In the genomic region with DNA sequence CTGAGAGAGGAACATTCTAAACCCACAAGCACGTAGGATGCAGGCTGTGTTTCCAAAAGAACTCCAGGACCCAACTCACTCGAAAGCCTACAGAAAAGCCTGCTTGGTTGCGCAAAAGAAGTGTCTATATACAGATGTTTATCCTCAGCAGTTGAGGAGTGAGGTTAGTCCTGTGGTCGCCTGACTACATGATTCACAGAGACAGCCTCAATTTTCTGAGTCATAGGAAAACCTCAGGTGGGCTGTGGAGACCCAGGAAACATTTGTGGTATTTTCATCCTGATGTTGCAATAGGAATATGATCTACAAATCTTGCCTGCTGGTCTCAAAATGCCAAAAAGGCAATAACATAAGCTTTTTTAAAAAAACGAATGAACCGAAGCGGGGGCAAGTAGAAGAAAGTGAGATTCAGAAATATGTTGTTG, we compare ENCODE assay signal across 10 cellular contexts.
DNase-seq lines count a peak whose midpoint lies in the region; ATAC-seq and TF ChIP-seq lines count a peak whose summit lies in the region.
"Had no signal": no experiment of that assay in that cellular context is flagged by ENCODE, and none has a peak within 500 bp of the region (broad histone marks: within the 10 kb centered on the region; RNA-seq: fewer than 3 reads in every experiment).

No MANE protein-coding gene starts in this region.

- no peak overlapping the region for H3K27ac ChIP-seq in right cardiac atrium (ENCODE audit: low read length)

- ATAC-seq in activated CD4-positive, alpha-beta T cell treated with anti-CD3 and anti-CD28 coated beads for 36 hours: peak; percentile 81
- peak; percentile 82 for ATAC-seq in stimulated activated effector memory CD8-positive, alpha-beta T cell treated with anti-CD3 and anti-CD28 coated beads, Interleukin-12 subunit alpha, Interleukin-12 subunit beta, amount 100 ng/mL, for 72 hours
- ATAC-seq in left colon (no peak), right cardiac atrium (no peak)
- ATAC-seq: Panc1 had no signal

- 76% methylated on average over 7 of the region's 7 CpGs for WGBS in right cardiac atrium
- WGBS in lower leg skin, 2 donors: 77 to 79% methylated on average over 7 of the region's 7 CpGs

- no peaks in the 10 kb centered on the region for H3K9me3 Mint-ChIP-seq in activated CD4-positive, alpha-beta T cell treated with anti-CD3 and anti-CD28 coated beads for 36 hours (ENCODE audit: low read depth)
- no peaks in the 10 kb centered on the region for H3K9me3 Mint-ChIP-seq in MCF 10A (ENCODE audit: unreplicated experiment)
- H3K9me3 Mint-ChIP-seq in stimulated activated effector memory CD8-positive, alpha-beta T cell treated with anti-CD3 and anti-CD28 coated beads, Interleukin-12 subunit alpha, Interleukin-12 subunit beta, amount 100 ng/mL, for 72 hours: no peaks in the 10 kb centered on the region

- intact Hi-C loops in activated CD4-positive, alpha-beta T cell treated with anti-CD3 and anti-CD28 coated beads for 36 hours (cut with DNase I, micrococcal nuclease): loop anchor here (5.0 kb wide), 1 partner anchor 181 kb away; no protein-coding TSS in a partner anchor
- intact Hi-C loops in MCF 10A (cut with micrococcal nuclease): no loop called here
- intact Hi-C loops in left colon (cut with DNase I, micrococcal nuclease): no loop called here
- intact Hi-C loops in right cardiac atrium (cut with DNase I): no loop called here
- intact Hi-C loops in lower leg skin (cut with DNase I; ENCODE audit: low total_unique reads): no loop called here

- peak; percentile 61 for DNase-seq in activated CD4-positive, alpha-beta T cell treated with anti-CD3 and anti-CD28 coated beads for 36 hours
- no peak for DNase-seq in activated CD4-positive, alpha-beta T cell treated with anti-CD3 and anti-CD28 coated beads for 1 hour
- DNase-seq in LoVo (ENCODE audit: low spot score): peak; percentile 34
- DNase-seq in MCF 10A (ENCODE audit: unreplicated experiment): peak; percentile 94
- DNase-seq in stimulated activated effector memory CD8-positive, alpha-beta T cell treated with anti-CD3 and anti-CD28 coated beads, Interleukin-12 subunit alpha, Interleukin-12 subunit beta, amount 100 ng/mL, for 72 hours (ENCODE audit: low spot score in 2 of 2): no peak
- DNase-seq in left colon: no peak
- no peak for DNase-seq in right cardiac atrium
- DNase-seq in lower leg skin (ENCODE audit: low spot score in 2 of 2): no peak
- DNase-seq: CD4-positive, CD25-positive, alpha-beta regulatory T cell had no signal

- TF ChIP-seq POLR2A in lower leg skin (IDR thresholded peaks at IDR 0.05): no peak

- peaks cover 54% of the 10 kb centered on the region for H3K27me3 Mint-ChIP-seq in activated CD4-positive, alpha-beta T cell treated with anti-CD3 and anti-CD28 coated beads for 36 hours
- no peaks in the 10 kb centered on the region for H3K27me3 Mint-ChIP-seq in MCF 10A (ENCODE audit: insufficient read depth, unreplicated experiment)
- H3K27me3 Mint-ChIP-seq: CD4-positive, CD25-positive, alpha-beta regulatory T cell had no signal

- H3K4me3 ChIP-seq in right cardiac atrium (ENCODE audit: low read length) (no peak overlapping the region), lower leg skin (ENCODE audit: low read depth, poor library complexity, severe bottlenecking) (no peak overlapping the region)

- H3K27ac Mint-ChIP-seq in activated CD4-positive, alpha-beta T cell treated with anti-CD3 and anti-CD28 coated beads for 36 hours: no peak overlapping the region
- H3K27ac Mint-ChIP-seq in MCF 10A (ENCODE audit: low read depth, unreplicated experiment): peak overlapping the region; percentile 71
- no peak overlapping the region for H3K27ac Mint-ChIP-seq in stimulated activated effector memory CD8-positive, alpha-beta T cell treated with anti-CD3 and anti-CD28 coated beads, Interleukin-12 subunit alpha, Interleukin-12 subunit beta, amount 100 ng/mL, for 72 hours
- H3K27ac Mint-ChIP-seq: CD4-positive, CD25-positive, alpha-beta regulatory T cell had no signal

- no peaks in the 10 kb centered on the region for H3K4me1 ChIP-seq in right cardiac atrium (ENCODE audit: control insufficient read depth, insufficient read depth, low read length)

- H3K36me3 Mint-ChIP-seq in activated CD4-positive, alpha-beta T cell treated with anti-CD3 and anti-CD28 coated beads for 36 hours (ENCODE audit: low read depth): no peaks in the 10 kb centered on the region
- H3K36me3 Mint-ChIP-seq in MCF 10A (ENCODE audit: insufficient read depth, unreplicated experiment): no peaks in the 10 kb centered on the region
- no peaks in the 10 kb centered on the region for H3K36me3 Mint-ChIP-seq in stimulated activated effector memory CD8-positive, alpha-beta T cell treated with anti-CD3 and anti-CD28 coated beads, Interleukin-12 subunit alpha, Interleukin-12 subunit beta, amount 100 ng/mL, for 72 hours
- H3K36me3 Mint-ChIP-seq: CD4-positive, CD25-positive, alpha-beta regulatory T cell had no signal

- peaks cover 10% of the 10 kb centered on the region for H3K4me1 Mint-ChIP-seq in activated CD4-positive, alpha-beta T cell treated with anti-CD3 and anti-CD28 coated beads for 36 hours
- peaks cover 24% of the 10 kb centered on the region for H3K4me1 Mint-ChIP-seq in MCF 10A (ENCODE audit: insufficient read depth, unreplicated experiment)
- peaks cover 13% of the 10 kb centered on the region for H3K4me1 Mint-ChIP-seq in stimulated activated effector memory CD8-positive, alpha-beta T cell treated with anti-CD3 and anti-CD28 coated beads, Interleukin-12 subunit alpha, Interleukin-12 subunit beta, amount 100 ng/mL, for 72 hours
- H3K4me1 Mint-ChIP-seq: CD4-positive, CD25-positive, alpha-beta regulatory T cell had no signal

- no TSS peak for BruUV-seq in MCF 10A (replicated peaks; lab: Mats Ljungman, UMichigan)

- CTCF ChIA-PET in activated CD4-positive, alpha-beta T cell treated with anti-CD3 and anti-CD28 coated beads for 36 hours (lab: Charles Lee): interaction anchor here (0.6 kb wide), 1 partner anchor 681 kb away, joined by 4 read pairs; no protein-coding TSS in a partner anchor
- CTCF ChIA-PET in MCF 10A (lab: Yijun Ruan, JAX): interaction anchor here (0.7 kb wide), 1 partner anchor 690 kb away, joined by 3 read pairs; no protein-coding TSS in a partner anchor

- no peak for TF ChIP-seq CTCF in MCF 10A (IDR thresholded peaks at IDR 0.05; ENCODE audit: unreplicated experiment)
- no peak for TF ChIP-seq CTCF in lower leg skin (IDR thresholded peaks at IDR 0.05)

- POLR2A ChIA-PET in activated CD4-positive, alpha-beta T cell treated with anti-CD3 and anti-CD28 coated beads for 36 hours (lab: Charles Lee): interaction anchor here (0.6 kb wide), 1 partner anchor 627 kb away, joined by 3 read pairs; no protein-coding TSS in a partner anchor
- POLR2A ChIA-PET in MCF 10A (lab: Yijun Ruan, JAX): interaction anchor here (0.7 kb wide), 2 partner anchors 302 to 886 kb away, joined by 3 read pairs; no protein-coding TSS in a partner anchor

- H3K9me3 ChIP-seq in right cardiac atrium (ENCODE audit: control insufficient read depth, low read length): no peaks in the 10 kb centered on the region

- no peaks in the 10 kb centered on the region for H3K27me3 ChIP-seq in right cardiac atrium (ENCODE audit: control insufficient read depth, insufficient read depth)

- H3K4me3 Mint-ChIP-seq in activated CD4-positive, alpha-beta T cell treated with anti-CD3 and anti-CD28 coated beads for 36 hours: no peak overlapping the region
- peak overlapping the region; percentile 63 for H3K4me3 Mint-ChIP-seq in MCF 10A (ENCODE audit: unreplicated experiment)
- no peak overlapping the region for H3K4me3 Mint-ChIP-seq in stimulated activated effector memory CD8-positive, alpha-beta T cell treated with anti-CD3 and anti-CD28 coated beads, Interleukin-12 subunit alpha, Interleukin-12 subunit beta, amount 100 ng/mL, for 72 hours
- H3K4me3 Mint-ChIP-seq: CD4-positive, CD25-positive, alpha-beta regulatory T cell had no signal

Comparison
In these comparisons a context has a peak if more than half of its experiments do, and no peak if none do; other contexts are left out.
1. DNase-seq: peak in activated CD4-positive, alpha-beta T cell treated with anti-CD3 and anti-CD28 coated beads for 36 hours (single experiment), LoVo (single experiment) and MCF 10A (single experiment); none in activated CD4-positive, alpha-beta T cell treated with anti-CD3 and anti-CD28 coated beads for 1 hour (single experiment), stimulated activated effector memory CD8-positive, alpha-beta T cell treated with anti-CD3 and anti-CD28 coated beads, Interleukin-12 subunit alpha, Interleukin-12 subunit beta, amount 100 ng/mL, for 72 hours (0 of 2), left colon (0 of 2), right cardiac atrium (0 of 3) and lower leg skin (0 of 2).
2. ATAC-seq: peak in activated CD4-positive, alpha-beta T cell treated with anti-CD3 and anti-CD28 coated beads for 36 hours (single experiment) and stimulated activated effector memory CD8-positive, alpha-beta T cell treated with anti-CD3 and anti-CD28 coated beads, Interleukin-12 subunit alpha, Interleukin-12 subunit beta, amount 100 ng/mL, for 72 hours (single experiment); none in left colon (single experiment) and right cardiac atrium (0 of 2).
3. intact Hi-C loops: an anchor here in activated CD4-positive, alpha-beta T cell treated with anti-CD3 and anti-CD28 coated beads for 36 hours (5.0 kb wide); none called in MCF 10A, left colon, right cardiac atrium and lower leg skin.